9 cellular contexts compared by ENCODE assay signal in the genomic region with DNA sequence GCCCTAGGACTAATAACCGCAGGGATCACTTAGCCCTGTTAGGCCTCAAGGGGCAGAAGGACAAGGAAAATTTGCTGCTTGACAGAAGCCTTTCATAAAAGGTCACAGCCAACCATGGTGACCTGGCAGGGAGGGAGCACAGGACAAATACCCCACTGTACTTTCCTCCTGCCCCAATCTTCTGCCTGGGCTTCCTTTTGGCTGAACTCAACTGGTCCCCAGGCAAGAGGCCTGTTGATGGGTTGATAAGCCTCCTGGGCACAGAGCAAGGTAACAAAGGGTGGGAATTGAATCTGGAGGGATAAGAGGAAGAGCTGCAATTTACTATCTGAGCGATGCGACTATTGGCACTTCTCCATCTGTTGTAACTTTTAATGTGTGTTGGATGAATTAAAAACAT.
"Had no signal": no experiment of that assay in that cellular context is flagged by ENCODE, and none has a peak within 500 bp of the region (broad histone marks: within the 10 kb centered on the region; RNA-seq: fewer than 3 reads in every experiment).

No MANE protein-coding gene starts in this region.

- H3K4me3 Mint-ChIP-seq: HFFc6, IgD-negative memory B cell had no signal

- ATAC-seq: HCT116, HepG2 had no signal

- H3K27me3 Mint-ChIP-seq: IgD-negative memory B cell had no signal

- H3K4me3 ChIP-seq: GM23248, HAP-1 had no signal

- H3K27ac Mint-ChIP-seq: HFFc6, IgD-negative memory B cell had no signal

- H3K27ac ChIP-seq: GM23248, HL-60 had no signal

- H3K9me3 ChIP-seq: HAP-1 had no signal

- H3K4me1 ChIP-seq: HAP-1 had no signal

- DNase-seq: GM23248, GOT3, H7, HFFc6 had no signal

- H2AFZ ChIP-seq: GM23248 had no signal

- H3K4me1 Mint-ChIP-seq: IgD-negative memory B cell had no signal

- H3K36me3 ChIP-seq: HAP-1 had no signal

- H3K36me3 Mint-ChIP-seq: IgD-negative memory B cell had no signal

- FAIRE-seq: HepG2 had no signal

- H3K9ac ChIP-seq: GM23248 had no signal

- H3K9me3 Mint-ChIP-seq: IgD-negative memory B cell had no signal
